ENCODE assay signal across 9 cellular contexts in genomic region chr3:48445277-48445882, GRCh38. TPM values are rescaled to one million over a fixed set of nuclear protein-coding genes. Genes with fewer than 3 reads are reported as not detected.
DNase-seq lines count a peak whose midpoint lies in the region; ATAC-seq and TF ChIP-seq lines count a peak whose summit lies in the region.
"Had no signal": no experiment of that assay in that cellular context is flagged by ENCODE, and none has a peak within 500 bp of the region (broad histone marks: within the 10 kb centered on the region; RNA-seq: fewer than 3 reads in every experiment).

No MANE protein-coding gene starts in this region.

- no peaks in the 10 kb centered on the region for H3K9me3 ChIP-seq in iPS-15b (ENCODE audit: control insufficient read depth, insufficient read depth, low read length)
- no peaks in the 10 kb centered on the region for H3K9me3 ChIP-seq in thoracic aorta
- H3K9me3 ChIP-seq in spleen = no peaks in the 10 kb centered on the region

- no peak for TF ChIP-seq POLR2A in spleen (IDR thresholded peaks at IDR 0.05)

- H3K27me3 ChIP-seq in iPS-15b (ENCODE audit: control insufficient read depth, insufficient read depth, low read length) (no peaks in the 10 kb centered on the region), thoracic aorta (replicated peaks; ENCODE audit: insufficient read depth) (no peaks in the 10 kb centered on the region), spleen (replicated peaks in 1 of 7) (no peaks in the 10 kb centered on the region)

- H3K4me1 ChIP-seq in iPS-15b (ENCODE audit: control insufficient read depth, insufficient read depth, low read length) = peaks cover 4% of the 10 kb centered on the region
- peaks cover 21 to 43% of the 10 kb centered on the region in 2 donors for H3K4me1 ChIP-seq in thoracic aorta (ENCODE audit: control insufficient read depth in 1 of 2, low read depth in 2 of 2)
- H3K4me1 ChIP-seq in spleen = peaks cover 16 to 68% (median 50%) of the 10 kb centered on the region in 6 donors

- no peaks in the 10 kb centered on the region for H3K27me3 Mint-ChIP-seq in activated naive CD4-positive, alpha-beta T cell treated with anti-CD3 and anti-CD28 coated beads for 36 hours (ENCODE audit: low read depth)
- H3K27me3 Mint-ChIP-seq in activated B cell treated with CpG ODN at 0.5 μM for 24 hours = no peaks in the 10 kb centered on the region

- H3K36me3 ChIP-seq in iPS-15b (ENCODE audit: control insufficient read depth, insufficient read depth, low read length) = peaks cover 4% of the 10 kb centered on the region
- peaks cover 8% of the 10 kb centered on the region for H3K36me3 ChIP-seq in thoracic aorta
- peaks cover 0 to 41% (median 31%) of the 10 kb centered on the region in 6 donors for H3K36me3 ChIP-seq in spleen

- no peak for DNase-seq in activated naive CD4-positive, alpha-beta T cell treated with anti-CD3 and anti-CD28 coated beads for 36 hours
- DNase-seq in activated naive CD4-positive, alpha-beta T cell (lab: John Stamatoyannopoulos, UW) = no peak
- DNase-seq in activated B cell treated with CpG ODN at 0.5 μM for 24 hours (no peak), thoracic aorta (ENCODE audit: low spot score) (no peak), spleen (no peak)
- DNase-seq in NK-92 treated with Interleukin-12 subunit alpha and Interleukin-12 subunit beta, amount 100 ng/mL, for 24 hours (lab: John Stamatoyannopoulos, UW) = no peak
- DNase-seq: DMS 273 treated with DMSO at 0.1 percent for 48 hours had no signal

- intact Hi-C loops in activated naive CD4-positive, alpha-beta T cell treated with anti-CD3 and anti-CD28 coated beads for 36 hours (cut with micrococcal nuclease) = loop anchor here (5.0 to 10.0 kb wide), 2 partner anchors 189 to 217 kb away; partner anchors contain the start of genes CELSR3 and SLC26A6
- intact Hi-C loops in activated B cell treated with CpG ODN at 0.5 μM for 24 hours (cut with micrococcal nuclease) = loop anchor here (10.0 kb wide), 2 partner anchors 269 to 361 kb away; partner anchors contain the start of gene IP6K2
- intact Hi-C loops in spleen (cut with DNase I; ENCODE audit: low total_unique reads) = loop anchor here (10.0 kb wide), 1 partner anchor 59 kb away; the partner anchor contains the start of gene SHISA5

- H3K27ac ChIP-seq in thoracic aorta = peak overlapping the region; percentile 86 to 88
- peak overlapping the region in 2 of 8 donors; percentile 94 to 96 for H3K27ac ChIP-seq in spleen

- peaks cover 51% of the 10 kb centered on the region for H3K4me1 Mint-ChIP-seq in activated naive CD4-positive, alpha-beta T cell treated with anti-CD3 and anti-CD28 coated beads for 36 hours (ENCODE audit: low read depth)
- H3K4me1 Mint-ChIP-seq in activated B cell treated with CpG ODN at 0.5 μM for 24 hours = peaks cover 52% of the 10 kb centered on the region

- POLR2A ChIA-PET in activated B cell treated with CpG ODN at 0.5 μM for 24 hours (lab: Charles Lee) = interaction anchor here (0.5 to 2.4 kb wide), 9 partner anchors 18 to 269 kb away, joined by 3 to 24 read pairs (median 4); partner anchors contain the start of gene CDC25A

- ATAC-seq in activated B cell treated with CpG ODN at 0.5 μM for 24 hours (ENCODE audit: low read depth) = no peak
- ATAC-seq in thoracic aorta (ENCODE audit: insufficient number of reproducible peaks, low FRiP score, low read depth) = no peak
- ATAC-seq in GM19397 (IDR thresholded peaks at IDR 0.05; ENCODE audit: unreplicated experiment) = no peak

- peaks cover 29% of the 10 kb centered on the region for H3K36me3 Mint-ChIP-seq in activated naive CD4-positive, alpha-beta T cell treated with anti-CD3 and anti-CD28 coated beads for 36 hours (ENCODE audit: low read depth)
- H3K36me3 Mint-ChIP-seq in activated B cell treated with CpG ODN at 0.5 μM for 24 hours (ENCODE audit: low read depth) = peaks cover 35% of the 10 kb centered on the region

- CTCF ChIA-PET in activated naive CD4-positive, alpha-beta T cell treated with anti-CD3 and anti-CD28 coated beads for 36 hours (lab: Charles Lee) = interaction anchor here (0.8 to 3.6 kb wide), 8 partner anchors 9 to 112 kb away, joined by 3 to 45 read pairs (median 5); no protein-coding TSS in a partner anchor
- CTCF ChIA-PET in activated B cell treated with CpG ODN at 0.5 μM for 24 hours (lab: Charles Lee) = interaction anchor here (1.7 to 3.4 kb wide), 3 partner anchors 9 to 62 kb away, joined by 12 to 35 read pairs (median 16); no protein-coding TSS in a partner anchor

- H3K4me3 Mint-ChIP-seq in activated naive CD4-positive, alpha-beta T cell treated with anti-CD3 and anti-CD28 coated beads for 36 hours = peak overlapping the region; percentile 87
- H3K4me3 Mint-ChIP-seq in activated B cell treated with CpG ODN at 0.5 μM for 24 hours = peak overlapping the region; percentile 85

- H3K4me3 ChIP-seq in iPS-15b (ENCODE audit: low read depth, low read length) = peak overlapping the region; percentile 98
- peak overlapping the region; percentile 93 for H3K4me3 ChIP-seq in thoracic aorta
- peak overlapping the region in 2 of 8 donors; percentile 81 to 97 for H3K4me3 ChIP-seq in spleen

- H3K9me3 Mint-ChIP-seq in activated naive CD4-positive, alpha-beta T cell treated with anti-CD3 and anti-CD28 coated beads for 36 hours = no peaks in the 10 kb centered on the region
- H3K9me3 Mint-ChIP-seq in activated B cell treated with CpG ODN at 0.5 μM for 24 hours = no peaks in the 10 kb centered on the region

- 70 to 91% (median 79%) methylated on average over 5 to 6 of the region's 6 CpGs for WGBS in spleen, 5 donors

- no peak for TF ChIP-seq CTCF in activated B cell treated with CpG ODN at 0.5 μM for 24 hours (IDR thresholded peaks at IDR 0.05)
- no peak for TF ChIP-seq CTCF in thoracic aorta (IDR thresholded peaks at IDR 0.05)
- no peak for TF ChIP-seq CTCF in spleen (IDR thresholded peaks at IDR 0.05 in 8 of 11, conservative IDR thresholded peaks at IDR 0.05 in 3 of 11)

- no peak overlapping the region for H3K27ac Mint-ChIP-seq in activated naive CD4-positive, alpha-beta T cell treated with anti-CD3 and anti-CD28 coated beads for 36 hours
- H3K27ac Mint-ChIP-seq in activated B cell treated with CpG ODN at 0.5 μM for 24 hours = peak overlapping the region; percentile 82

- H3K9ac ChIP-seq in iPS-15b (ENCODE audit: low read depth, low read length) = no peak overlapping the region

RNA-seq across cellular contexts. Expression of gene ATRIP, which starts 1.2 kb away (rescaled TPM):
- 10 to 100 TPM in 1 of 2 experiments, 1 to 10 TPM in 1; 8.9 to 10.0 TPM for total RNA-seq in activated naive CD4-positive, alpha-beta T cell treated with anti-CD3 and anti-CD28 coated beads for 36 hours
- total RNA-seq in activated B cell treated with CpG ODN at 0.5 μM for 24 hours (10.5 and 14.6 TPM in 2 replicates), thoracic aorta (1 to 10 TPM; 4.0 to 8.3 TPM), spleen (10 to 100 TPM in 1 of 7 donors, 1 to 10 TPM in 6; 6.4 to 10.0 (median 7.0) TPM)
- polyA plus RNA-seq in spleen = 1 to 10 TPM; 5.2 to 5.7 (median 5.2) TPM

RNA-seq across cellular contexts. Expression of gene TMA7, which starts 5.3 kb away (rescaled TPM):
- 100 to 1,000 TPM; 319 to 353 TPM for total RNA-seq in activated naive CD4-positive, alpha-beta T cell treated with anti-CD3 and anti-CD28 coated beads for 36 hours
- total RNA-seq in activated B cell treated with CpG ODN at 0.5 μM for 24 hours = 216 and 296 TPM in 2 replicates
- total RNA-seq in thoracic aorta = 100 to 1,000 TPM; 112 to 164 TPM
- total RNA-seq in spleen = 100 to 1,000 TPM; 145 to 258 (median 170) TPM
- 100 to 1,000 TPM; 606 to 753 (median 701) TPM for polyA plus RNA-seq in spleen

RNA-seq across cellular contexts. Expression of gene CCDC51, which starts 5.5 kb away (rescaled TPM):
- 10 to 100 TPM; 16.4 to 17.4 TPM for total RNA-seq in activated naive CD4-positive, alpha-beta T cell treated with anti-CD3 and anti-CD28 coated beads for 36 hours
- total RNA-seq in activated B cell treated with CpG ODN at 0.5 μM for 24 hours (8.7 and 8.8 TPM in 2 replicates), thoracic aorta (10 to 100 TPM in 1 of 2 donors, 1 to 10 TPM in 1; 5.9 to 15.2 TPM), spleen (10 to 100 TPM in 6 of 7 donors, 1 to 10 TPM in 1; 8.4 to 22.2 (median 18.7) TPM)
- polyA plus RNA-seq in spleen = 10 to 100 TPM; 10.2 to 15.8 (median 12.4) TPM

RNA-seq across cellular contexts. Expression of gene PLXNB1, which starts 15.5 kb away (rescaled TPM):
- 1 to 10 TPM; 1.5 to 2.0 TPM for total RNA-seq in activated naive CD4-positive, alpha-beta T cell treated with anti-CD3 and anti-CD28 coated beads for 36 hours
- total RNA-seq in activated B cell treated with CpG ODN at 0.5 μM for 24 hours (3.5 and 5.4 TPM in 2 replicates), thoracic aorta (100 to 1,000 TPM; 177 to 210 TPM), spleen (10 to 100 TPM; 31.8 to 95.9 (median 58.2) TPM)
- polyA plus RNA-seq in spleen = 10 to 100 TPM; 12.3 to 58.3 (median 35.8) TPM

RNA-seq across cellular contexts. Expression of gene SHISA5, which starts 58.6 kb away (rescaled TPM):
- 10 to 100 TPM; 85.7 to 90.3 TPM for total RNA-seq in activated naive CD4-positive, alpha-beta T cell treated with anti-CD3 and anti-CD28 coated beads for 36 hours
- 95.7 and 108 TPM in 2 replicates for total RNA-seq in activated B cell treated with CpG ODN at 0.5 μM for 24 hours
- 100 to 1,000 TPM; 151 to 159 TPM for total RNA-seq in thoracic aorta
- total RNA-seq in spleen = 100 to 1,000 TPM; 154 to 227 (median 182) TPM
- polyA plus RNA-seq in spleen = 100 to 1,000 TPM in 1 of 3 donors, 10 to 100 TPM in 2; 80.2 to 132 (median 85.6) TPM
